In genomic region chr9:6622784-6623183, GRCh38 we compare ENCODE assay signal across 3 cellular contexts. TPM values are rescaled to one million over a fixed set of nuclear protein-coding genes. Genes with fewer than 3 reads are reported as not detected.
"Had no signal": no experiment of that assay in that cellular context is flagged by ENCODE, and none has a peak within 500 bp of the region (broad histone marks: within the 10 kb centered on the region; RNA-seq: fewer than 3 reads in every experiment).

No MANE protein-coding gene starts in this region.

RNA-seq across cellular contexts. Expression of gene GLDC, which starts 22.7 kb away (rescaled TPM):
- total RNA-seq: activated naive CD8-positive, alpha-beta T cell treated with anti-CD3 and anti-CD28 coated beads, Interleukin-2, amount 10 ng/mL, durations not matched to agents 7 days and 5 days; body of pancreas; bronchial epithelial cell had no signal
